34 cellular contexts compared by ENCODE assay signal in genomic region chr14:25828562-25828961, GRCh38.
"Had no signal": no experiment of that assay in that cellular context is flagged by ENCODE, and none has a peak within 500 bp of the region (broad histone marks: within the 10 kb centered on the region; RNA-seq: fewer than 3 reads in every experiment).

No MANE protein-coding gene starts in this region.

- H3K27me3 ChIP-seq: MG63 had no signal

- H3K36me3 ChIP-seq: MG63 had no signal

- DNase-seq: Karpas-422, Kasumi-1, KG1, MG63, MV-4-11, NCI-H1048, NCI-H1092, NCI-H1092 treated with DMSO at 0.1 percent for 48 hours, NCI-H1105, NCI-H1105 treated with DMSO at 0.1 percent for 48 hours, NCI-H1417, NCI-H1417 treated with DMSO at 0.1 percent for 48 hours, NCI-H1436, NCI-H1436 treated with DMSO at 0.1 percent for 48 hours, NCI-H146, NCI-H1694, NCI-H1694 treated with DMSO at 0.1 percent for 48 hours, NCI-H187, NCI-H187 treated with DMSO at 0.1 percent for 48 hours, NCI-H1930, NCI-H2029, NCI-H2029 treated with DMSO at 0.1 percent for 48 hours, NCI-H2081, NCI-H2081 treated with DMSO at 0.1 percent for 48 hours, NCI-H2107, NCI-H2171, NCI-H2171 treated with DMSO at 0.1 percent for 48 hours, NCI-H2227 treated with DMSO at 0.1 percent for 48 hours, NCI-H226, NCI-H345, NCI-H446, NCI-H446 treated with DMSO at 0.1 percent for 48 hours, NCI-H510A had no signal

- H3K9ac ChIP-seq: KMS-11 had no signal

- H3K27ac ChIP-seq: KMS-11 had no signal

- H3K9me3 ChIP-seq: MG63 had no signal

- H3K4me2 ChIP-seq: KMS-11 had no signal

- H3K4me3 ChIP-seq: MG63 had no signal
